22 cellular contexts compared by ENCODE assay signal in genomic region chr5:173542159-173542558, GRCh38.
DNase-seq lines count a peak whose midpoint lies in the region; ATAC-seq, FAIRE-seq and TF ChIP-seq lines count a peak whose summit lies in the region.
"Had no signal": no experiment of that assay in that cellular context is flagged by ENCODE, and none has a peak within 500 bp of the region (broad histone marks: within the 10 kb centered on the region; RNA-seq: fewer than 3 reads in every experiment).

No MANE protein-coding gene starts in this region.

- H3K27ac ChIP-seq in HepG2 (ENCODE audit: extremely low read length, insufficient read depth, low read length) (no peak overlapping the region), right lobe of liver (no peak overlapping the region)
- H3K27ac ChIP-seq: 22Rv1; A549; BLaER1 treated with 17β-estradiol and CSF1 and Interleukin-3, amounts not matched to agents 10 nM and 100 nM; C4-2B had no signal

- no peaks in the 10 kb centered on the region for H3K79me2 ChIP-seq in HepG2 (ENCODE audit: insufficient read depth, low read length)

- no peaks in the 10 kb centered on the region for H4K20me1 ChIP-seq in HepG2 (ENCODE audit: insufficient read depth, low read length)
- H4K20me1 ChIP-seq: BLaER1 treated with 17β-estradiol and CSF1 and Interleukin-3, amounts not matched to agents 10 nM and 100 nM had no signal

- no peaks in the 10 kb centered on the region for H3K36me3 Mint-ChIP-seq in central memory CD8-positive, alpha-beta T cell (ENCODE audit: insufficient read depth)
- H3K36me3 Mint-ChIP-seq: CD8-positive, alpha-beta T cell had no signal

- H3K27me3 Mint-ChIP-seq in central memory CD8-positive, alpha-beta T cell, result peaks cover 49% of the 10 kb centered on the region

- in situ Hi-C loops in HepG2 (cut with HindIII; ENCODE audit: extremely low pct_ligation_motif_present, low pct_unique_long_range_greater_than_20kb), result no loop called here

- no peak overlapping the region for H3K4me3 Mint-ChIP-seq in central memory CD8-positive, alpha-beta T cell
- H3K4me3 Mint-ChIP-seq: B cell; CD4-positive, alpha-beta T cell; CD8-positive, alpha-beta T cell had no signal

- H3K27me3 ChIP-seq in HepG2 (ENCODE audit: control insufficient read depth in 1 of 2, insufficient read depth in 2 of 2, low read length in 2 of 2) (peaks cover 0 to 10% of the 10 kb centered on the region in 2 experiments; a peak in 1 of 5 replicates), right lobe of liver (no peaks in the 10 kb centered on the region)
- H3K27me3 ChIP-seq: BLaER1 treated with 17β-estradiol and CSF1 and Interleukin-3, amounts not matched to agents 10 nM and 100 nM had no signal

- FAIRE-seq in HepG2 (lab: Jason Lieb, UNC), result no peak
- FAIRE-seq in GM12892 (lab: Jason Lieb, UNC), result peak; percentile 17
- FAIRE-seq: A549, D721Med, G401.6, GM12891, GM19239 had no signal

- TF ChIP-seq POLR2A in HepG2 (IDR thresholded peaks at IDR 0.05; ENCODE audit: insufficient read depth in 1 of 2, low read depth in 2 of 2, low read length in 2 of 2), result no peak
- TF ChIP-seq POLR2A in right lobe of liver (IDR thresholded peaks at IDR 0.05), result no peak
- TF ChIP-seq POLR2A in GM12892 (IDR thresholded peaks at IDR 0.05; ENCODE audit: low read depth, low read length), result no peak
- TF ChIP-seq POLR2A in GM18505 (IDR thresholded peaks at IDR 0.05; ENCODE audit: borderline replicate concordance, extremely low read depth, insufficient read depth, insufficient read length), result no peak

- no peak overlapping the region for H3K9ac ChIP-seq in HepG2 (ENCODE audit: insufficient read depth, low read depth, low read length)
- H3K9ac ChIP-seq: BLaER1 treated with 17β-estradiol and CSF1 and Interleukin-3, amounts not matched to agents 10 nM and 100 nM had no signal

- ATAC-seq in HepG2 (no peak), right lobe of liver (no peak), GM18505 (IDR thresholded peaks at IDR 0.05; ENCODE audit: unreplicated experiment) (no peak)
- ATAC-seq in central memory CD8-positive, alpha-beta T cell (replicated peaks; ENCODE audit: extremely low read depth, poor library complexity, severe bottlenecking), result no peak
- ATAC-seq: A549; CD8-positive, alpha-beta T cell had no signal

- H3K9me3 ChIP-seq in HepG2 (ENCODE audit: low read length) (no peaks in the 10 kb centered on the region), right lobe of liver (no peaks in the 10 kb centered on the region)
- H3K9me3 ChIP-seq: A549; BLaER1 treated with 17β-estradiol and CSF1 and Interleukin-3, amounts not matched to agents 10 nM and 100 nM; Caco-2 had no signal

- WGBS in HepG2 (ENCODE audit: low lambda C conversion rate), result 11% methylated on average over 4 of the region's 4 CpGs
- WGBS in right lobe of liver (ENCODE audit: insufficient coverage, low coverage, low lambda C conversion rate, missing lambda C conversion rate), result 65% methylated on average over 4 of the region's 4 CpGs

- H3K27ac Mint-ChIP-seq in central memory CD8-positive, alpha-beta T cell (ENCODE audit: low read depth), result peak overlapping the region; percentile 47
- H3K27ac Mint-ChIP-seq: B cell; CD4-positive, alpha-beta T cell; CD8-positive, alpha-beta T cell had no signal

- no peak for DNase-seq in HepG2 (ENCODE audit: low spot score)
- no peak for DNase-seq in right lobe of liver
- DNase-seq in GM12892 (ENCODE audit: insufficient read length), result no peak
- no peak for DNase-seq in central memory CD8-positive, alpha-beta T cell (ENCODE audit: low spot score in 2 of 2)
- no peak for DNase-seq in activated naive CD4-positive, alpha-beta T cell (lab: John Stamatoyannopoulos, UW)
- DNase-seq: AML-193; Caco-2; Calu3; CD4-positive, alpha-beta T cell; CD8-positive, alpha-beta T cell; DMS79 treated with DMSO at 0.1 percent for 48 hours; GF-D8 had no signal

- no TSS peak for BruUV-seq in HepG2 (replicated peaks; lab: Mats Ljungman, UMichigan)

- no peak for TF ChIP-seq RAD21 in HepG2 (CRISPR knock-in tag; IDR thresholded peaks at IDR 0.05)

- H3K4me2 ChIP-seq in HepG2 (ENCODE audit: low read depth, low read length), result no peak overlapping the region
- H3K4me2 ChIP-seq: A549; BLaER1 treated with 17β-estradiol and CSF1 and Interleukin-3, amounts not matched to agents 10 nM and 100 nM had no signal

- POLR2A ChIA-PET in HepG2 (lab: Yijun Ruan, JAX), result no interaction called here

- H2AFZ ChIP-seq in HepG2 (ENCODE audit: low read length), result no peak overlapping the region

- no peaks in the 10 kb centered on the region for H3K4me1 ChIP-seq in HepG2 (ENCODE audit: insufficient read depth, low read length)
- H3K4me1 ChIP-seq in right lobe of liver, result no peaks in the 10 kb centered on the region
- H3K4me1 ChIP-seq: A549, Caco-2 had no signal

- no peak for TF ChIP-seq EP300 in HepG2 (IDR thresholded peaks at IDR 0.05; ENCODE audit: low read depth in 2 of 2, low read length in 2 of 2)
- no peak for TF ChIP-seq EP300 in HepG2 (CRISPR knock-in tag; IDR thresholded peaks at IDR 0.05; ENCODE audit: borderline replicate concordance)

- TF ChIP-seq CTCF in HepG2 (CRISPR knock-in tag; IDR thresholded peaks at IDR 0.05) (no peak), right lobe of liver (IDR thresholded peaks at IDR 0.05) (no peak)

- H3K4me3 ChIP-seq in HepG2 (replicated peaks in 1 of 3; ENCODE audit: insufficient read depth in 1 of 3, low read depth in 2 of 3, low read length in 3 of 3) (no peak overlapping the region), right lobe of liver (no peak overlapping the region)
- H3K4me3 ChIP-seq: A549; BLaER1 treated with 17β-estradiol and CSF1 and Interleukin-3, amounts not matched to agents 10 nM and 100 nM had no signal

- no peaks in the 10 kb centered on the region for H3K36me3 ChIP-seq in HepG2 (replicated peaks in 1 of 2; ENCODE audit: control insufficient read depth in 1 of 2, insufficient read depth in 2 of 2, low read length in 2 of 2)
- no peaks in the 10 kb centered on the region for H3K36me3 ChIP-seq in right lobe of liver
- H3K36me3 ChIP-seq: BLaER1 treated with 17β-estradiol and CSF1 and Interleukin-3, amounts not matched to agents 10 nM and 100 nM had no signal

- no peaks in the 10 kb centered on the region for H3K4me1 Mint-ChIP-seq in central memory CD8-positive, alpha-beta T cell
- H3K4me1 Mint-ChIP-seq: B cell had no signal

- no peaks in the 10 kb centered on the region for H3K9me3 Mint-ChIP-seq in central memory CD8-positive, alpha-beta T cell
- H3K9me3 Mint-ChIP-seq: CD4-positive, alpha-beta T cell; CD8-positive, alpha-beta T cell had no signal

- intact Hi-C loops in HepG2 (cut with micrococcal nuclease; ENCODE audit: unreplicated experiment) (no loop called here), right lobe of liver (cut with DNase I) (no loop called here)

- CTCF ChIA-PET in HepG2 (lab: Yijun Ruan, JAX; ENCODE audit: low intra/inter-chr PET ratio, low total read pairs), result no interaction called here

TF ChIP-seq in HepG2, 621 proteins besides CTCF, POLR2A, EP300 and RAD21:
- peak; percentile 96 for TF ChIP-seq MNT (IDR thresholded peaks at IDR 0.05)
- TF ChIP-seq RBM39 (IDR thresholded peaks at IDR 0.05; ENCODE audit: low read depth, low read length, poor library complexity, severe bottlenecking), result no peak
TF ChIP-seq in HepG2: peak in this region for 1.
